ENCODE assay signal across 8 cellular contexts in the genomic region with DNA sequence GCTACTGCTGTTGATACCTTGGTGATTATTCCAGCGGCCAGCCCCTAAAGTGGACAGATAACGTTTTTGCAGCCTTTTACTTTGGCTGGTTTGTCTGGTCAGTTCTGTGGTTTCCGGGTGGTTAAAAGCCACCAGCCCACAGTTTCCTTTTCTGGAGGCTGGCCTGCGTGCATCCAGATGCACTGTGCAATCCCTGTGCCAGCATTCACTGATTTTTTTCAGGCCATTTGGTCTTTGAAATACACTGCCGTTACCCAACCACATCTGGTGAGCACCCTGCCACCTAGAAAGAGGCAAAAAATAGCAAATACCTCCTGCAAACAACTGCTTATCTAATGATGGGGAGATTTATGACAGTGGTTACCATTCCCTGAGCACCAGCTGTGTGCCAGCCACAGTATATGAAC. TPM values are rescaled to one million over a fixed set of nuclear protein-coding genes. Genes with fewer than 3 reads are reported as not detected.
DNase-seq lines count a peak whose midpoint lies in the region; ATAC-seq, FAIRE-seq and TF ChIP-seq lines count a peak whose summit lies in the region.

No MANE protein-coding gene starts in this region.

- ATAC-seq in A549 (peak in 1 of 2 experiments; percentile 20; a peak in 2 of 6 replicates), HG03095 (IDR thresholded peaks at IDR 0.05; ENCODE audit: unreplicated experiment) (peak; percentile 1)

- H3K4me3 Mint-ChIP-seq in mesothelial cell of epicardium = peak overlapping the region; percentile 83

- peak overlapping the region; percentile 87 for H3K4me2 ChIP-seq in A549

- H3K9me3 Mint-ChIP-seq in mesothelial cell of epicardium = peaks cover 4% of the 10 kb centered on the region

- TF ChIP-seq CTCF in A549 (IDR thresholded peaks at IDR 0.05) = no peak
- no peak for TF ChIP-seq CTCF in GM13977 (IDR thresholded peaks at IDR 0.05; ENCODE audit: extremely low read depth, insufficient read depth, missing control alignments)
- TF ChIP-seq CTCF in RWPE1 (conservative IDR thresholded peaks at IDR 0.05; ENCODE audit: low read depth) = no peak
- no peak for TF ChIP-seq CTCF in mesothelial cell of epicardium (IDR thresholded peaks at IDR 0.05; ENCODE audit: unreplicated experiment)
- no peak for TF ChIP-seq CTCF in uterus (IDR thresholded peaks at IDR 0.05)

- no peak for FAIRE-seq in A549 (lab: Jason Lieb, UNC)

- peaks cover 9% of the 10 kb centered on the region for H3K4me1 Mint-ChIP-seq in mesothelial cell of epicardium

- H3K9me3 ChIP-seq in A549 = no peaks in the 10 kb centered on the region
- no peaks in the 10 kb centered on the region for H3K9me3 ChIP-seq in effector memory CD4-positive, alpha-beta T cell (ENCODE audit: control insufficient read depth, low read length)
- no peaks in the 10 kb centered on the region for H3K9me3 ChIP-seq in uterus

- 41% methylated on average over 5 of the region's 5 CpGs for whole genome bisulfite sequencing in A549 (ENCODE audit: missing lambda C conversion rate)

- in situ Hi-C loops in GM13977 (cut with MboI; ENCODE audit: low pct_unique_long_range_greater_than_20kb, low sequenced_read_pairs, unreplicated experiment) = no loop called here

- H3K36me3 ChIP-seq in effector memory CD4-positive, alpha-beta T cell (ENCODE audit: control insufficient read depth, insufficient read depth, low read length) = no peaks in the 10 kb centered on the region
- H3K36me3 ChIP-seq in uterus = no peaks in the 10 kb centered on the region

- TF ChIP-seq POLR2A in A549 (IDR thresholded peaks at IDR 0.05; ENCODE audit: low read length) = no peak
- no peak for TF ChIP-seq POLR2A in uterus (IDR thresholded peaks at IDR 0.05)

- H3K4me1 ChIP-seq in A549 (peaks cover 9% of the 10 kb centered on the region; the same call in 2 of the 3 replicates), uterus (no peaks in the 10 kb centered on the region)
- no peaks in the 10 kb centered on the region for H3K4me1 ChIP-seq in effector memory CD4-positive, alpha-beta T cell (ENCODE audit: control insufficient read depth, insufficient read depth, low read length, poor library complexity, severe bottlenecking)

- H3K36me3 Mint-ChIP-seq in mesothelial cell of epicardium = peaks cover 6% of the 10 kb centered on the region

- CTCF ChIA-PET in A549 (lab: Yijun Ruan, JAX) (interaction anchor here (0.9 kb wide), 1 partner anchor 47 kb away, joined by 3 read pairs; no protein-coding TSS in a partner anchor), RWPE1 (lab: Yijun Ruan, JAX) (interaction anchor here (0.7 kb wide), 1 partner anchor 245 kb away, joined by 6 read pairs; no protein-coding TSS in a partner anchor)

- no peak for TF ChIP-seq EP300 in A549 (IDR thresholded peaks at IDR 0.05)

- H3K4me3 ChIP-seq in A549 (peak overlapping the region; percentile 63), uterus (peak overlapping the region; percentile 80 to 95)
- H3K4me3 ChIP-seq in effector memory CD4-positive, alpha-beta T cell (ENCODE audit: insufficient read depth, low read depth, low read length, poor library complexity, severe bottlenecking) = peak overlapping the region; percentile 68

- H3K27me3 Mint-ChIP-seq in mesothelial cell of epicardium (ENCODE audit: low read depth) = no peaks in the 10 kb centered on the region

- peak overlapping the region; percentile 79 for H3K27ac Mint-ChIP-seq in mesothelial cell of epicardium

- TF ChIP-seq RAD21 in A549 (conservative IDR thresholded peaks at IDR 0.05 in 1 of 2, IDR thresholded peaks at IDR 0.05 in 1 of 2) = no peak

- POLR2A ChIA-PET in A549 (lab: Yijun Ruan, JAX) (no interaction called here), RWPE1 (lab: Yijun Ruan, JAX; ENCODE audit: low non-redundant PET) (no interaction called here)

- H3K27me3 ChIP-seq in effector memory CD4-positive, alpha-beta T cell (replicated peaks; ENCODE audit: control insufficient read depth, insufficient read depth, low read length, poor library complexity, severe bottlenecking) = no peaks in the 10 kb centered on the region
- no peaks in the 10 kb centered on the region for H3K27me3 ChIP-seq in uterus

- intact Hi-C loops in uterus (cut with DNase I; ENCODE audit: low total_unique reads) = no loop called here

- DNase-seq in A549 (ENCODE audit: low read depth in 1 of 2, low spot score in 1 of 2) (no peak), GM13977 (ENCODE audit: low spot score) (peak; percentile 12), RWPE1 (ENCODE audit: low spot score) (no peak), mesothelial cell of epicardium (ENCODE audit: low spot score in 2 of 2, unreplicated experiment in 2 of 2) (no peak), uterus (peak; percentile 18)
- DNase-seq in effector memory CD4-positive, alpha-beta T cell = no peak
- no peak for DNase-seq in stimulated activated CD8-positive, alpha-beta memory T cell treated with anti-CD3 and anti-CD28 coated beads, Interleukin-4, amount 100 ng/mL, for 48 hours

- peak overlapping the region; percentile 82 to 88 for H3K27ac ChIP-seq in A549
- H3K27ac ChIP-seq in RWPE1 = peak overlapping the region; percentile 73
- H3K27ac ChIP-seq in effector memory CD4-positive, alpha-beta T cell (ENCODE audit: insufficient read depth, low read length, poor library complexity, severe bottlenecking) = peak overlapping the region; percentile 40
- peak overlapping the region; percentile 90 to 95 for H3K27ac ChIP-seq in uterus

TF ChIP-seq in A549, 52 proteins besides CTCF, POLR2A, EP300 and RAD21 (continues in another document):
- TF ChIP-seq, protein P1, sequence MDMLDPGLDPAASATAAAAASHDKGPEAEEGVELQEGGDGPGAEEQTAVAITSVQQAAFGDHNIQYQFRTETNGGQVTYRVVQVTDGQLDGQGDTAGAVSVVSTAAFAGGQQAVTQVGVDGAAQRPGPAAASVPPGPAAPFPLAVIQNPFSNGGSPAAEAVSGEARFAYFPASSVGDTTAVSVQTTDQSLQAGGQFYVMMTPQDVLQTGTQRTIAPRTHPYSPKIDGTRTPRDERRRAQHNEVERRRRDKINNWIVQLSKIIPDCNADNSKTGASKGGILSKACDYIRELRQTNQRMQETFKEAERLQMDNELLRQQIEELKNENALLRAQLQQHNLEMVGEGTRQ (IDR thresholded peaks at IDR 0.05) = no peak
- no peak for TF ChIP-seq POLR2AphosphoS2 (conservative IDR thresholded peaks at IDR 0.05; ENCODE audit: low read length)
- TF ChIP-seq, protein P2, sequence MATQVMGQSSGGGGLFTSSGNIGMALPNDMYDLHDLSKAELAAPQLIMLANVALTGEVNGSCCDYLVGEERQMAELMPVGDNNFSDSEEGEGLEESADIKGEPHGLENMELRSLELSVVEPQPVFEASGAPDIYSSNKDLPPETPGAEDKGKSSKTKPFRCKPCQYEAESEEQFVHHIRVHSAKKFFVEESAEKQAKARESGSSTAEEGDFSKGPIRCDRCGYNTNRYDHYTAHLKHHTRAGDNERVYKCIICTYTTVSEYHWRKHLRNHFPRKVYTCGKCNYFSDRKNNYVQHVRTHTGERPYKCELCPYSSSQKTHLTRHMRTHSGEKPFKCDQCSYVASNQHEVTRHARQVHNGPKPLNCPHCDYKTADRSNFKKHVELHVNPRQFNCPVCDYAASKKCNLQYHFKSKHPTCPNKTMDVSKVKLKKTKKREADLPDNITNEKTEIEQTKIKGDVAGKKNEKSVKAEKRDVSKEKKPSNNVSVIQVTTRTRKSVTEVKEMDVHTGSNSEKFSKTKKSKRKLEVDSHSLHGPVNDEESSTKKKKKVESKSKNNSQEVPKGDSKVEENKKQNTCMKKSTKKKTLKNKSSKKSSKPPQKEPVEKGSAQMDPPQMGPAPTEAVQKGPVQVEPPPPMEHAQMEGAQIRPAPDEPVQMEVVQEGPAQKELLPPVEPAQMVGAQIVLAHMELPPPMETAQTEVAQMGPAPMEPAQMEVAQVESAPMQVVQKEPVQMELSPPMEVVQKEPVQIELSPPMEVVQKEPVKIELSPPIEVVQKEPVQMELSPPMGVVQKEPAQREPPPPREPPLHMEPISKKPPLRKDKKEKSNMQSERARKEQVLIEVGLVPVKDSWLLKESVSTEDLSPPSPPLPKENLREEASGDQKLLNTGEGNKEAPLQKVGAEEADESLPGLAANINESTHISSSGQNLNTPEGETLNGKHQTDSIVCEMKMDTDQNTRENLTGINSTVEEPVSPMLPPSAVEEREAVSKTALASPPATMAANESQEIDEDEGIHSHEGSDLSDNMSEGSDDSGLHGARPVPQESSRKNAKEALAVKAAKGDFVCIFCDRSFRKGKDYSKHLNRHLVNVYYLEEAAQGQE (IDR thresholded peaks at IDR 0.05) = no peak
- TF ChIP-seq HDAC2 (IDR thresholded peaks at IDR 0.05) = no peak
- TF ChIP-seq PHF8 (IDR thresholded peaks at IDR 0.05; ENCODE audit: borderline replicate concordance, low read depth) = no peak
- no peak for TF ChIP-seq CBX2 (IDR thresholded peaks at IDR 0.05; ENCODE audit: borderline replicate concordance, low read depth)
- no peak for TF ChIP-seq HOXA7 (CRISPR knock-in tag; IDR thresholded peaks at IDR 0.05)
- TF ChIP-seq HOXB5 (CRISPR knock-in tag; IDR thresholded peaks at IDR 0.05) = no peak
- no peak for TF ChIP-seq JUNB (IDR thresholded peaks at IDR 0.05)
- TF ChIP-seq, protein P3, sequence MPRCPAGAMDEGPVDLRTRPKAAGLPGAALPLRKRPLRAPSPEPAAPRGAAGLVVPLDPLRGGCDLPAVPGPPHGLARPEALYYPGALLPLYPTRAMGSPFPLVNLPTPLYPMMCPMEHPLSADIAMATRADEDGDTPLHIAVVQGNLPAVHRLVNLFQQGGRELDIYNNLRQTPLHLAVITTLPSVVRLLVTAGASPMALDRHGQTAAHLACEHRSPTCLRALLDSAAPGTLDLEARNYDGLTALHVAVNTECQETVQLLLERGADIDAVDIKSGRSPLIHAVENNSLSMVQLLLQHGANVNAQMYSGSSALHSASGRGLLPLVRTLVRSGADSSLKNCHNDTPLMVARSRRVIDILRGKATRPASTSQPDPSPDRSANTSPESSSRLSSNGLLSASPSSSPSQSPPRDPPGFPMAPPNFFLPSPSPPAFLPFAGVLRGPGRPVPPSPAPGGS (IDR thresholded peaks at IDR 0.05) = no peak
- no peak for TF ChIP-seq SMC3 (IDR thresholded peaks at IDR 0.05)
- TF ChIP-seq ZNF302 (CRISPR knock-in tag; IDR thresholded peaks at IDR 0.05) = no peak
- no peak for TF ChIP-seq ESRRA (IDR thresholded peaks at IDR 0.05; ENCODE audit: borderline replicate concordance, low read length)
- TF ChIP-seq NPAS2 (CRISPR knock-in tag; IDR thresholded peaks at IDR 0.05; ENCODE audit: borderline replicate concordance) = no peak

RNA-seq across cellular contexts. Expression of gene NUDT7, which starts 0.8 kb away (rescaled TPM):
- 17.1 and 19.8 TPM in 2 replicates for polyA plus RNA-seq in A549 (2011; rRNA removed)
- polyA plus RNA-seq in A549 (2012; cell fraction: cytosol; rRNA removed) = 6.9 and 7.6 TPM in 2 replicates
- polyA plus RNA-seq in A549 (2012; cell fraction: nucleus; rRNA removed) = 3.2 and 5.0 TPM in 2 replicates
- polyA plus RNA-seq in A549 (2017; fragmentation: RNase III; extraction: RNeasy Plus Mini Kit Qiagen cat#74134 plus additional on column Dnase treatment) = 6.8 to 8.9 TPM (median 6.9 TPM) in 3 replicates
- polyA minus RNA-seq in A549 (2011; rRNA and poly(A)+ RNA removed) = 4.5 and 9.3 TPM in 2 replicates
- 6.4 to 7.5 TPM (median 6.8 TPM) in 3 replicates for total RNA-seq in mesothelial cell of epicardium
- 10 to 100 TPM in 1 of 4 donors, 1 to 10 TPM in 3; 3.3 to 11.2 (median 5.8) TPM for total RNA-seq in uterus

Comparison
In these comparisons a context has a peak if more than half of its experiments do, and no peak if none do; other contexts are left out.
1. DNase-seq: peak in GM13977 (single experiment) and uterus (2 of 2); none in A549 (0 of 2), RWPE1 (single experiment), effector memory CD4-positive, alpha-beta T cell (0 of 3), mesothelial cell of epicardium (0 of 2) and stimulated activated CD8-positive, alpha-beta memory T cell treated with anti-CD3 and anti-CD28 coated beads, Interleukin-4, amount 100 ng/mL, for 48 hours (single experiment).
2. H3K27ac ChIP-seq: peak in every context shown above with its lines; median percentile 92 in uterus; 85 in A549; 73 in RWPE1; 40 in effector memory CD4-positive, alpha-beta T cell.
3. Peak in every context shown above with its lines, with median percentiles within 50 percentile points of each other: H3K4me3 ChIP-seq.